ENCODE assay signal across 8 cellular contexts in genomic region chr15:72203507-72203837, GRCh38. TPM values are rescaled to one million over a fixed set of nuclear protein-coding genes. Genes with fewer than 3 reads are reported as not detected.
DNase-seq lines count a peak whose midpoint lies in the region; FAIRE-seq and TF ChIP-seq lines count a peak whose summit lies in the region.

No MANE protein-coding gene starts in this region.

- in situ Hi-C loops in KBM-7 (cut with MboI; ENCODE audit: low pct_unique_long_range_greater_than_20kb, low sequenced_read_pairs): no loop called here

- H3K4me3 ChIP-seq in endothelial cell of umbilical vein (replicated peaks in 1 of 3; ENCODE audit: insufficient read depth in 1 of 3, low read depth in 1 of 3, low read length in 3 of 3) (no peak overlapping the region), muscle layer of colon (ENCODE audit: low read depth in 1 of 2, low read length in 2 of 2) (no peak overlapping the region), PC-9 (no peak overlapping the region)

- H2AFZ ChIP-seq in endothelial cell of umbilical vein (ENCODE audit: low read depth, low read length) (no peak overlapping the region), PC-9 (no peak overlapping the region)

- H3K9ac ChIP-seq in endothelial cell of umbilical vein (replicated peaks; ENCODE audit: extremely low read depth, insufficient read depth, low read length) (no peak overlapping the region), muscle layer of colon (ENCODE audit: low read length) (no peak overlapping the region)

- H3K4me2 ChIP-seq in endothelial cell of umbilical vein (ENCODE audit: insufficient read depth, low read length): no peak overlapping the region
- H3K4me2 ChIP-seq in PC-9: no peak overlapping the region

- POLR2A ChIA-PET in endothelial cell of umbilical vein (lab: Charles Lee) (no interaction called here), PC-9 (lab: Charles Lee; ENCODE audit: unreplicated experiment) (interaction anchor here (0.6 kb wide), 1 partner anchor 1035 kb away, joined by 19 read pairs; no protein-coding TSS in a partner anchor)

- intact Hi-C loops in endothelial cell of umbilical vein (cut with micrococcal nuclease): no loop called here
- intact Hi-C loops in PC-9 (cut with micrococcal nuclease; ENCODE audit: unreplicated experiment): no loop called here

- H3K27me3 ChIP-seq in endothelial cell of umbilical vein (ENCODE audit: control insufficient read depth in 2 of 2, insufficient read depth in 2 of 2, low read length in 2 of 2): no peaks in the 10 kb centered on the region
- H3K27me3 ChIP-seq in muscle layer of colon (ENCODE audit: control insufficient read depth in 1 of 2, insufficient read depth in 2 of 2, low read length in 2 of 2): no peaks in the 10 kb centered on the region
- H3K27me3 ChIP-seq in PC-9 (ENCODE audit: insufficient read depth, low read depth): no peaks in the 10 kb centered on the region

- no peaks in the 10 kb centered on the region for H3K9me1 ChIP-seq in endothelial cell of umbilical vein (replicated peaks; ENCODE audit: control insufficient read depth, extremely low read depth, insufficient read depth, low read length)

- H3K9me3 ChIP-seq in endothelial cell of umbilical vein (replicated peaks; ENCODE audit: control insufficient read depth, insufficient read depth, low read length) (no peaks in the 10 kb centered on the region), muscle layer of colon (ENCODE audit: low read length) (no peaks in the 10 kb centered on the region), PC-9 (ENCODE audit: insufficient read depth, low read depth) (no peaks in the 10 kb centered on the region)

- peaks cover 6% of the 10 kb centered on the region for H3K79me2 ChIP-seq in endothelial cell of umbilical vein (ENCODE audit: control insufficient read depth, insufficient read depth, low read length)
- peaks cover 28% of the 10 kb centered on the region; the same call in 1 of the 2 replicates for H3K79me2 ChIP-seq in PC-9 (ENCODE audit: low read depth)

- H3K4me1 ChIP-seq in endothelial cell of umbilical vein (ENCODE audit: control insufficient read depth, extremely low read depth, insufficient read depth, low read length) (peaks cover 8% of the 10 kb centered on the region), muscle layer of colon (ENCODE audit: insufficient read depth, low read length) (peaks cover 18% of the 10 kb centered on the region), PC-9 (replicated peaks; ENCODE audit: insufficient read depth) (no peaks in the 10 kb centered on the region)

- H3K36me3 ChIP-seq in endothelial cell of umbilical vein (ENCODE audit: control insufficient read depth in 2 of 2, extremely low read depth in 1 of 2, insufficient read depth in 2 of 2, low read length in 2 of 2): peaks cover 61 to 63% of the 10 kb centered on the region in 2 experiments
- H3K36me3 ChIP-seq in muscle layer of colon (ENCODE audit: insufficient read depth, low read length): peaks cover 92% of the 10 kb centered on the region
- H3K36me3 ChIP-seq in PC-9 (ENCODE audit: low read depth): peaks cover 87% of the 10 kb centered on the region

- H4K20me1 ChIP-seq in endothelial cell of umbilical vein (replicated peaks; ENCODE audit: control insufficient read depth, extremely low read depth, insufficient read depth, low read length) (no peaks in the 10 kb centered on the region), PC-9 (ENCODE audit: insufficient read depth) (peaks cover 61% of the 10 kb centered on the region)

- DNase-seq in C1 segment of cervical spinal cord (lab: John Stamatoyannopoulos, UW): peak in 13 of 14 donors; percentile 19 to 99 (median 73)
- peak; percentile 88 for DNase-seq in NCI-H2196 (lab: John Stamatoyannopoulos, UW; ENCODE audit: unreplicated experiment)
- peak; percentile 76 for DNase-seq in endothelial cell of umbilical vein (ENCODE audit: low read depth, low spot score)
- DNase-seq in GM12891 (ENCODE audit: insufficient read length, low spot score): no peak
- DNase-seq in PC-9: no peak
- no peak for DNase-seq in ecto neural progenitor cell (ENCODE audit: low spot score)
- DNase-seq in KBM-7: no peak

- FAIRE-seq in endothelial cell of umbilical vein (lab: Jason Lieb, UNC) (peak; percentile 18), GM12891 (lab: Jason Lieb, UNC) (no peak)

- no peak for TF ChIP-seq CTCF in endothelial cell of umbilical vein (IDR thresholded peaks at IDR 0.05; ENCODE audit: extremely low read depth in 1 of 2, insufficient read depth in 1 of 2, low read depth in 1 of 2, low read length in 2 of 2)
- no peak for TF ChIP-seq CTCF in PC-9 (conservative IDR thresholded peaks at IDR 0.05)

- H3K27ac ChIP-seq in endothelial cell of umbilical vein (ENCODE audit: insufficient read depth, low read depth, low read length): no peak overlapping the region
- H3K27ac ChIP-seq in muscle layer of colon (ENCODE audit: low read depth, low read length): peak overlapping the region; percentile 31
- no peak overlapping the region for H3K27ac ChIP-seq in PC-9

- dilution Hi-C loops in endothelial cell of umbilical vein (cut with MboI; ENCODE audit: extremely low pct_ligation_motif_present, low sequenced_read_pairs): no loop called here

- no peaks in the 10 kb centered on the region for H3K9me2 ChIP-seq in PC-9 (ENCODE audit: insufficient read depth)

- peaks cover 99% of the 10 kb centered on the region for H3F3A ChIP-seq in PC-9 (ENCODE audit: insufficient read depth, low read depth)

- TF ChIP-seq POLR2A in endothelial cell of umbilical vein (IDR thresholded peaks at IDR 0.05; ENCODE audit: low read depth, low read length): no peak
- no peak for TF ChIP-seq POLR2A in GM12891 (IDR thresholded peaks at IDR 0.05; ENCODE audit: low read depth, low read length)

- CTCF ChIA-PET in endothelial cell of umbilical vein (lab: Charles Lee): interaction anchor here (0.9 to 1.9 kb wide), 7 partner anchors 9 to 109 kb away, joined by 3 to 18 read pairs (median 3); no protein-coding TSS in a partner anchor
- CTCF ChIA-PET in PC-9 (lab: Charles Lee): no interaction called here

- no TSS peak for BruUV-seq in endothelial cell of umbilical vein (replicated peaks; lab: Mats Ljungman, UMichigan)
- no TSS peak for BruUV-seq in PC-9 (replicated peaks; lab: Mats Ljungman, UMichigan)

TF ChIP-seq in endothelial cell of umbilical vein, 7 proteins besides CTCF, POLR2A, EP300 and RAD21:
- TF ChIP-seq POLR2AphosphoS5 (IDR thresholded peaks at IDR 0.05; ENCODE audit: insufficient read depth, low read depth, low read length) (no peak), MYC (IDR thresholded peaks at IDR 0.05; ENCODE audit: low read depth, low read length) (peak; percentile 26), MAX (IDR thresholded peaks at IDR 0.05; ENCODE audit: insufficient read depth, insufficient read length) (peak; percentile 39)

TF ChIP-seq in GM12891, 5 proteins besides CTCF, POLR2A, EP300 and RAD21:
- TF ChIP-seq POU2F2 (IDR thresholded peaks at IDR 0.05; ENCODE audit: low read depth, low read length) (no peak), POLR2AphosphoS5 (IDR thresholded peaks at IDR 0.05; ENCODE audit: low read depth, low read length) (no peak), SPI1 (IDR thresholded peaks at IDR 0.05; ENCODE audit: low read depth, low read length) (no peak), TAF1 (IDR thresholded peaks at IDR 0.05; ENCODE audit: low read depth, low read length) (no peak), PAX5 (IDR thresholded peaks at IDR 0.05; ENCODE audit: insufficient read depth, low read length, severe bottlenecking) (no peak)
TF ChIP-seq in GM12891: peak in this region for 0.

RNA-seq across cellular contexts. Expression of gene GRAMD2A, which starts 5.9 kb away (rescaled TPM):
- 0.23 and 0.29 TPM in 2 replicates for total RNA-seq in endothelial cell of umbilical vein
- polyA plus RNA-seq in endothelial cell of umbilical vein: 0.08 and 0.22 TPM in 2 replicates
- 0.13 and 0.16 TPM in 2 replicates for polyA plus RNA-seq in endothelial cell of umbilical vein (2011; cell fraction: cytosol; rRNA removed)
- polyA plus RNA-seq in endothelial cell of umbilical vein (2011; cell fraction: nucleus; rRNA removed): 0.29 and 0.49 TPM in 2 replicates
- 0.20 and 0.85 TPM in 2 replicates for polyA plus RNA-seq in endothelial cell of umbilical vein (2012)
- polyA minus RNA-seq in endothelial cell of umbilical vein: 0.13 TPM in 1 of 2 replicates, not detected in the other
- polyA minus RNA-seq in endothelial cell of umbilical vein (2011; cell fraction: cytosol; rRNA and poly(A)+ RNA removed): 2.4 TPM
- 0.14 TPM in 1 of 2 replicates, not detected in the other for polyA minus RNA-seq in endothelial cell of umbilical vein (2011; cell fraction: nucleus; rRNA and poly(A)+ RNA removed)
- polyA plus RNA-seq in GM12891 (2012; ENCODE audit: low read depth, missing spikeins): 0.19 TPM
- total RNA-seq in PC-9 (2021): 48.5 and 60.2 TPM in 2 replicates

RNA-seq across cellular contexts. Expression of gene PKM, which starts 27.5 kb away (rescaled TPM):
- total RNA-seq in endothelial cell of umbilical vein (932 and 968 TPM in 2 replicates), PC-9 (2021) (1,294 and 1,809 TPM in 2 replicates)
- 613 and 689 TPM in 2 replicates for polyA plus RNA-seq in endothelial cell of umbilical vein
- 657 and 808 TPM in 2 replicates for polyA plus RNA-seq in endothelial cell of umbilical vein (2011; cell fraction: cytosol; rRNA removed)
- 689 and 838 TPM in 2 replicates for polyA plus RNA-seq in endothelial cell of umbilical vein (2011; cell fraction: nucleus; rRNA removed)
- polyA plus RNA-seq in endothelial cell of umbilical vein (2012): 768 and 1,232 TPM in 2 replicates
- polyA minus RNA-seq in endothelial cell of umbilical vein: 886 and 894 TPM in 2 replicates
- polyA minus RNA-seq in endothelial cell of umbilical vein (2011; cell fraction: cytosol; rRNA and poly(A)+ RNA removed): 1,573 TPM
- 313 and 356 TPM in 2 replicates for polyA minus RNA-seq in endothelial cell of umbilical vein (2011; cell fraction: nucleus; rRNA and poly(A)+ RNA removed)
- 1,892 TPM for polyA plus RNA-seq in GM12891 (2012; ENCODE audit: low read depth, missing spikeins)

Comparison
In these comparisons a context has a peak if more than half of its experiments do, and no peak if none do; other contexts are left out.
1. DNase-seq: peak in C1 segment of cervical spinal cord (13 of 14), NCI-H2196 (single experiment) and endothelial cell of umbilical vein (single experiment); none in GM12891 (single experiment), PC-9 (0 of 2), ecto neural progenitor cell (single experiment) and KBM-7 (single experiment).
2. RNA of gene GRAMD2A, which starts 5.9 kb away (total RNA-seq): 48.5 to 60.2 TPM in PC-9; 0.23 to 0.29 TPM in endothelial cell of umbilical vein; every median in the first group is over 10 times any median in the second.